In the genomic region with DNA sequence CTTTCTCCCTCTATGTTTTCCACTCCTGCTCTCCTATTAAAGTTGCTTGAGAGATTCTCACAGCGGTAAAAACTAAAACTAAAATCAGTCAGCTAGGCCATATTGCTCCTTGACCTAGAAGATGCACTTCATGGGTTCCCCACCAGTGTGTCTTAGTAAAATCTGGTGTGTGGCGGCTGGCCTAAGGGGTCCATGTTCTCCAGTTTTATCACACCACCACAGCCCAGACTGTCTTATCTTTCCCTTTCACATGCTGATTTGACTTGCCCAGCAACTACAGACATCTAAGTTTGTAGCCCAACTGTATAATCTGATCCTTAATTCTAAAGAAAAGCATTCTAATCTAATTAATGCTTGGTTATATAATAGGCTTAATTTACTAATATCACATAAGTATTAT, we compare ENCODE assay signal across 19 cellular contexts.
"Had no signal": no experiment of that assay in that cellular context is flagged by ENCODE, and none has a peak within 500 bp of the region (broad histone marks: within the 10 kb centered on the region; RNA-seq: fewer than 3 reads in every experiment).

No MANE protein-coding gene starts in this region.

- H3K9ac ChIP-seq: parathyroid adenoma had no signal

- H3K27ac ChIP-seq: epithelial cell of prostate, gastroesophageal sphincter, neutrophil, parathyroid adenoma had no signal

- ATAC-seq: activated T-cell treated with anti-CD3 and anti-CD28 coated beads, Interleukin-2, amount 50 U/mL, for 72 hours; effector memory CD8-positive, alpha-beta T cell; gastroesophageal sphincter; left ventricle myocardium superior; natural killer cell; stimulated activated memory B cell treated with anti-CD40 and anti-IgM and Interleukin-4, amounts not matched to agents 10 μg/mL and 1 μg/mL and 100 μg/mL, for 72 hours; T-helper 17 cell had no signal

- H3K9me3 ChIP-seq: gastroesophageal sphincter, neutrophil had no signal

- H3K27me3 Mint-ChIP-seq: activated CD4-positive, alpha-beta T cell treated with anti-CD3 and anti-CD28 coated beads, Interleukin-2, amount 10 ng/mL, durations not matched to agents 7 days and 5 days; effector memory CD8-positive, alpha-beta T cell; stimulated activated memory B cell treated with anti-CD40 and anti-IgM and Interleukin-4, amounts not matched to agents 10 μg/mL and 1 μg/mL and 100 μg/mL, for 72 hours; T-helper 17 cell had no signal

- H2AFZ ChIP-seq: parathyroid adenoma had no signal

- H3K27me3 ChIP-seq: gastroesophageal sphincter, neutrophil had no signal

- H3K79me2 ChIP-seq: parathyroid adenoma had no signal

- DNase-seq: activated CD4-positive, alpha-beta T cell treated with anti-CD3 and anti-CD28 coated beads, Interleukin-2, amount 10 ng/mL, durations not matched to agents 7 days and 5 days; activated CD8-positive, alpha-beta memory T cell treated with anti-CD3 and anti-CD28 coated beads, Interleukin-2, amount 50 U/mL, for 48 hours; activated gamma-delta T cell treated with Interleukin-2 at 50 U/mL for 16 hours; activated T-cell treated with anti-CD3 and anti-CD28 coated beads, Interleukin-2, amount 50 U/mL, for 72 hours; aorta; cortex of kidney; effector memory CD8-positive, alpha-beta T cell; hypothalamus; kidney glomerular epithelial cell; left ventricle myocardium superior; mesenchymal stem cell; natural killer cell; stimulated activated CD4-positive, alpha-beta T cell treated with anti-CD3 and anti-CD28 coated beads, Interleukin-2, amount 100 ng/mL, for 24 hours; T-helper 17 cell had no signal

- H3K9me3 Mint-ChIP-seq: activated CD4-positive, alpha-beta T cell treated with anti-CD3 and anti-CD28 coated beads, Interleukin-2, amount 10 ng/mL, durations not matched to agents 7 days and 5 days; activated T-cell treated with anti-CD3 and anti-CD28 coated beads, Interleukin-2, amount 50 U/mL, for 72 hours; effector memory CD8-positive, alpha-beta T cell; natural killer cell; stimulated activated memory B cell treated with anti-CD40 and anti-IgM and Interleukin-4, amounts not matched to agents 10 μg/mL and 1 μg/mL and 100 μg/mL, for 72 hours had no signal

- H3K4me1 Mint-ChIP-seq: activated CD4-positive, alpha-beta T cell treated with anti-CD3 and anti-CD28 coated beads, Interleukin-2, amount 10 ng/mL, durations not matched to agents 7 days and 5 days; stimulated activated memory B cell treated with anti-CD40 and anti-IgM and Interleukin-4, amounts not matched to agents 10 μg/mL and 1 μg/mL and 100 μg/mL, for 72 hours; T-helper 17 cell had no signal

- H3K4me3 Mint-ChIP-seq: activated CD4-positive, alpha-beta T cell treated with anti-CD3 and anti-CD28 coated beads, Interleukin-2, amount 10 ng/mL, durations not matched to agents 7 days and 5 days; activated T-cell treated with anti-CD3 and anti-CD28 coated beads, Interleukin-2, amount 50 U/mL, for 72 hours; effector memory CD8-positive, alpha-beta T cell; natural killer cell; stimulated activated memory B cell treated with anti-CD40 and anti-IgM and Interleukin-4, amounts not matched to agents 10 μg/mL and 1 μg/mL and 100 μg/mL, for 72 hours; T-helper 17 cell had no signal

- H3K27ac Mint-ChIP-seq: activated CD4-positive, alpha-beta T cell treated with anti-CD3 and anti-CD28 coated beads, Interleukin-2, amount 10 ng/mL, durations not matched to agents 7 days and 5 days; activated T-cell treated with anti-CD3 and anti-CD28 coated beads, Interleukin-2, amount 50 U/mL, for 72 hours; effector memory CD8-positive, alpha-beta T cell; natural killer cell; stimulated activated memory B cell treated with anti-CD40 and anti-IgM and Interleukin-4, amounts not matched to agents 10 μg/mL and 1 μg/mL and 100 μg/mL, for 72 hours; T-helper 17 cell had no signal

- H3K4me1 ChIP-seq: gastroesophageal sphincter, parathyroid adenoma had no signal
